ENCODE assay signal across 33 cellular contexts in genomic region chr18:59897321-59897954, GRCh38. TPM values are rescaled to one million over a fixed set of nuclear protein-coding genes. Genes with fewer than 3 reads are reported as not detected.
DNase-seq lines count a peak whose midpoint lies in the region; ATAC-seq and TF ChIP-seq lines count a peak whose summit lies in the region.
"Had no signal": no experiment of that assay in that cellular context is flagged by ENCODE, and none has a peak within 500 bp of the region (broad histone marks: within the 10 kb centered on the region; RNA-seq: fewer than 3 reads in every experiment).

No MANE protein-coding gene starts in this region.

- H3K9ac ChIP-seq in ES-I3 (ENCODE audit: low read depth, low read length): peak overlapping the region; percentile 46; the same call in 1 of the 2 replicates
- no peak overlapping the region for H3K9ac ChIP-seq in IMR-90 (ENCODE audit: low read depth, low read length)
- H3K9ac ChIP-seq in mesendoderm (ENCODE audit: low read length): no peak overlapping the region
- H3K9ac ChIP-seq: parathyroid adenoma had no signal

- peaks cover 4% of the 10 kb centered on the region for H3K36me3 ChIP-seq in ES-I3 (ENCODE audit: insufficient read depth, low read length)
- H3K36me3 ChIP-seq in IMR-90 (ENCODE audit: control insufficient read depth, insufficient read depth, low read length): peaks cover under 1% of the 10 kb centered on the region; the same call in 1 of the 2 replicates
- no peaks in the 10 kb centered on the region for H3K36me3 ChIP-seq in mesendoderm (ENCODE audit: control insufficient read depth, insufficient read depth, low read length)
- H3K36me3 ChIP-seq: adrenal gland, esophagus muscularis mucosa, thyroid gland, uterus had no signal

- no peak overlapping the region; the same call in 1 of the 2 replicates for H2BK120ac ChIP-seq in IMR-90 (ENCODE audit: low read depth, low read length)
- H2BK120ac ChIP-seq in mesendoderm (ENCODE audit: low read depth, low read length): no peak overlapping the region

- H3K27me3 Mint-ChIP-seq in endothelial cell (ENCODE audit: unreplicated experiment): peaks cover 3% of the 10 kb centered on the region
- H3K27me3 Mint-ChIP-seq: activated CD4-positive, alpha-beta memory T cell treated with anti-CD3 and anti-CD28 coated beads, Interleukin-2, amount 10 ng/mL, durations not matched to agents 7 days and 5 days; activated naive CD4-positive, alpha-beta T cell treated with anti-CD3 and anti-CD28 coated beads, Interleukin-2, amount 10 ng/mL, durations not matched to agents 7 days and 5 days; stimulated activated naive CD8-positive, alpha-beta T cell treated with anti-CD3 and anti-CD28 coated beads, Interleukin-15, amount 100 ng/mL, for 72 hours had no signal

- H3K27ac ChIP-seq in IMR-90 (ENCODE audit: insufficient read depth, low read length): no peak overlapping the region
- peak overlapping the region; percentile 22 for H3K27ac ChIP-seq in mesendoderm (ENCODE audit: low read depth, low read length)
- H3K27ac ChIP-seq: adrenal gland, esophagus muscularis mucosa, parathyroid adenoma, thyroid gland, uterus had no signal

- H3K56ac ChIP-seq in IMR-90 (ENCODE audit: extremely low read depth, insufficient read depth, low read length): no peak overlapping the region; the same call in 1 of the 2 replicates
- peak overlapping the region; percentile 4 for H3K56ac ChIP-seq in mesendoderm (ENCODE audit: low read length)

- H2AK5ac ChIP-seq in IMR-90 (ENCODE audit: low read depth, low read length) (peak overlapping the region; percentile 70), mesendoderm (ENCODE audit: low read length) (no peak overlapping the region)

- H3K4me2 ChIP-seq in IMR-90 (ENCODE audit: low read depth, low read length) (no peak overlapping the region), mesendoderm (ENCODE audit: low read length) (peak overlapping the region; percentile 16)

- no peaks in the 10 kb centered on the region for H3K9me3 Mint-ChIP-seq in endothelial cell (ENCODE audit: unreplicated experiment)
- H3K9me3 Mint-ChIP-seq: activated CD4-positive, alpha-beta memory T cell treated with anti-CD3 and anti-CD28 coated beads, Interleukin-2, amount 10 ng/mL, durations not matched to agents 7 days and 5 days; activated naive CD4-positive, alpha-beta T cell treated with anti-CD3 and anti-CD28 coated beads, Interleukin-2, amount 10 ng/mL, durations not matched to agents 7 days and 5 days; dendritic cell treated with granulocyte-macrophage colony-stimulating factor and Interleukin-4, amounts not matched to agents 40 ng/mL and 50 ng/mL, for 4 days; nephron progenitor cell; stimulated activated naive CD8-positive, alpha-beta T cell treated with anti-CD3 and anti-CD28 coated beads, Interleukin-15, amount 100 ng/mL, for 72 hours had no signal

- H2BK15ac ChIP-seq in IMR-90 (ENCODE audit: low read depth, low read length) (peak overlapping the region; percentile 63; the same call in 2 of the 3 replicates), mesendoderm (replicated peaks; ENCODE audit: low read depth) (no peak overlapping the region)

- dilution Hi-C loops in IMR-90 (cut with HindIII; ENCODE audit: low sequenced_read_pairs, unreplicated experiment): no loop called here

- no peak overlapping the region for H3K27ac Mint-ChIP-seq in endothelial cell (ENCODE audit: unreplicated experiment)
- H3K27ac Mint-ChIP-seq: activated CD4-positive, alpha-beta memory T cell treated with anti-CD3 and anti-CD28 coated beads, Interleukin-2, amount 10 ng/mL, durations not matched to agents 7 days and 5 days; activated naive CD4-positive, alpha-beta T cell treated with anti-CD3 and anti-CD28 coated beads, Interleukin-2, amount 10 ng/mL, durations not matched to agents 7 days and 5 days; brain; dendritic cell treated with granulocyte-macrophage colony-stimulating factor and Interleukin-4, amounts not matched to agents 40 ng/mL and 50 ng/mL, for 4 days; nephron progenitor cell; stimulated activated naive CD8-positive, alpha-beta T cell treated with anti-CD3 and anti-CD28 coated beads, Interleukin-15, amount 100 ng/mL, for 72 hours had no signal

- 57% methylated on average over 1 of the region's 9 CpGs; no CpG with 5 or more reads in 1 of the 2 experiments for WGBS in IMR-90 (ENCODE audit: extremely low coverage in 2 of 2, insufficient read length in 1 of 2), 2 experiments
- WGBS in mesendoderm (ENCODE audit: extremely low coverage, insufficient coverage, low lambda C conversion rate): no CpG with 5 or more reads among the region's 9 CpGs

- peak overlapping the region; percentile 50; the same call in 1 of the 2 replicates for H3K23ac ChIP-seq in IMR-90 (ENCODE audit: low read depth, low read length)
- no peak overlapping the region for H3K23ac ChIP-seq in mesendoderm (ENCODE audit: low read length)

- in situ Hi-C loops in IMR-90 (cut with MboI; ENCODE audit: low sequenced_read_pairs) (no loop called here), ACHN (cut with HindIII; ENCODE audit: low pct_ligation_motif_present, low pct_unique_long_range_greater_than_20kb, low sequenced_read_pairs) (no loop called here)

- no peaks in the 10 kb centered on the region for H3K36me3 Mint-ChIP-seq in endothelial cell (ENCODE audit: low read depth, unreplicated experiment)

- peaks cover 7% of the 10 kb centered on the region; the same call in 1 of the 2 replicates for H3K9me1 ChIP-seq in IMR-90 (ENCODE audit: insufficient read depth, low read length)

- no peak overlapping the region for H3K4me3 Mint-ChIP-seq in endothelial cell (ENCODE audit: unreplicated experiment)
- H3K4me3 Mint-ChIP-seq: activated naive CD4-positive, alpha-beta T cell treated with anti-CD3 and anti-CD28 coated beads, Interleukin-2, amount 10 ng/mL, durations not matched to agents 7 days and 5 days; dendritic cell treated with granulocyte-macrophage colony-stimulating factor and Interleukin-4, amounts not matched to agents 40 ng/mL and 50 ng/mL, for 4 days had no signal

- H2AFZ ChIP-seq in IMR-90 (replicated peaks; ENCODE audit: low read length, poor library complexity): no peak overlapping the region
- H2AFZ ChIP-seq: parathyroid adenoma had no signal

- H3K4me1 ChIP-seq in ES-I3 (ENCODE audit: insufficient read depth, low read length) (peaks cover 4% of the 10 kb centered on the region; the same call in 1 of the 2 replicates), IMR-90 (ENCODE audit: control insufficient read depth, insufficient read depth, low read length) (peaks cover 7% of the 10 kb centered on the region), mesendoderm (ENCODE audit: control insufficient read depth, low read depth, low read length) (peaks cover 7% of the 10 kb centered on the region)
- H3K4me1 ChIP-seq: parathyroid adenoma, uterus had no signal

- no TSS peak for BruUV-seq in IMR-90 (replicated peaks; lab: Mats Ljungman, UMichigan)

- H3K79me1 ChIP-seq in IMR-90 (ENCODE audit: low read depth in 1 of 2, low read length in 2 of 2): peaks cover 19 to 28% of the 10 kb centered on the region in 2 experiments; a peak in 3 of 4 replicates
- peaks cover under 1% of the 10 kb centered on the region for H3K79me1 ChIP-seq in mesendoderm (ENCODE audit: low read length)

- peaks cover 5% of the 10 kb centered on the region for H3K4me1 Mint-ChIP-seq in endothelial cell (ENCODE audit: unreplicated experiment)

- H3K27me3 ChIP-seq in IMR-90 (ENCODE audit: control insufficient read depth, insufficient read depth, low read length) (no peaks in the 10 kb centered on the region), mesendoderm (ENCODE audit: insufficient read depth, low read length, poor library complexity) (no peaks in the 10 kb centered on the region)
- H3K27me3 ChIP-seq: thyroid gland, uterus had no signal

- no peak for TF ChIP-seq RAD21 in IMR-90 (IDR thresholded peaks at IDR 0.05; ENCODE audit: low read length)

- no peak overlapping the region for H4K5ac ChIP-seq in IMR-90 (ENCODE audit: low read depth, low read length)
- no peak overlapping the region for H4K5ac ChIP-seq in mesendoderm (ENCODE audit: low read length)

- H4K20me1 ChIP-seq in IMR-90 (ENCODE audit: insufficient read depth, low read length): peaks cover 15% of the 10 kb centered on the region

- peak overlapping the region in 1 of 2 experiments; percentile 60; a peak in 1 of 4 replicates for H4K8ac ChIP-seq in IMR-90 (ENCODE audit: low read depth in 2 of 2, low read length in 2 of 2)
- H4K8ac ChIP-seq in mesendoderm (ENCODE audit: low read depth, low read length): no peak overlapping the region

- peaks cover 17% of the 10 kb centered on the region for H3K79me2 ChIP-seq in mesendoderm (ENCODE audit: control insufficient read depth, insufficient read depth, low read length)
- H3K79me2 ChIP-seq: parathyroid adenoma had no signal

- no peak for DNase-seq in IMR-90
- peak; percentile 5 for DNase-seq in endothelial cell (ENCODE audit: low spot score)
- DNase-seq in mesendoderm: peak; percentile 66
- DNase-seq in omental fat pad (ENCODE audit: low spot score): no peak
- DNase-seq in NCI-H510A treated with DMSO at 0.1 percent for 48 hours (lab: John Stamatoyannopoulos, UW): no peak
- no peak for DNase-seq in ACHN
- DNase-seq: activated CD4-positive, alpha-beta memory T cell treated with anti-CD3 and anti-CD28 coated beads, Interleukin-2, amount 10 ng/mL, durations not matched to agents 7 days and 5 days; activated CD8-positive, alpha-beta memory T cell treated with anti-CD3 and anti-CD28 coated beads, Interleukin-2, amount 50 U/mL, for 48 hours; activated naive CD4-positive, alpha-beta T cell treated with anti-CD3 and anti-CD28 coated beads, Interleukin-2, amount 10 ng/mL, durations not matched to agents 7 days and 5 days; adrenal gland; DMS153; foreskin fibroblast; KBM-7; NCI-H1105; NCI-H1930; NCI-H2171 treated with DMSO at 0.1 percent for 48 hours; NCI-H524 treated with DMSO at 0.1 percent for 48 hours; nephron progenitor cell; SHP77; stimulated activated CD8-positive, alpha-beta memory T cell treated with anti-CD3 and anti-CD28 coated beads, Interleukin-4, amount 100 ng/mL, for 48 hours; stimulated activated naive CD8-positive, alpha-beta T cell treated with anti-CD3 and anti-CD28 coated beads, Interleukin-15, amount 100 ng/mL, for 72 hours; T-helper 2 cell; thyroid gland; uterus had no signal

- H3K4ac ChIP-seq in IMR-90 (ENCODE audit: low read depth, low read length) (peak overlapping the region; percentile 20; the same call in 1 of the 2 replicates), mesendoderm (ENCODE audit: low read depth, low read length) (peak overlapping the region; percentile 49)

- no peak overlapping the region for H2BK20ac ChIP-seq in IMR-90 (ENCODE audit: low read depth, low read length)

- TF ChIP-seq CTCF in IMR-90 (conservative IDR thresholded peaks at IDR 0.05; ENCODE audit: low read depth, low read length) (no peak), endothelial cell (IDR thresholded peaks at IDR 0.05; ENCODE audit: unreplicated experiment) (no peak), omental fat pad (IDR thresholded peaks at IDR 0.05) (no peak)

- POLR2A ChIA-PET in IMR-90 (lab: Charles Lee; ENCODE audit: unreplicated experiment): interaction anchor here (0.6 kb wide), 1 partner anchor 64 kb away, joined by 3 read pairs; no protein-coding TSS in a partner anchor

- H3K18ac ChIP-seq in IMR-90 (ENCODE audit: low read depth, low read length): no peak overlapping the region
- H3K18ac ChIP-seq in mesendoderm (ENCODE audit: low read length): peak overlapping the region; percentile 54

- no peak overlapping the region for H2AK9ac ChIP-seq in IMR-90 (replicated peaks; ENCODE audit: low read depth, low read length, poor library complexity)

- no peak overlapping the region for H2BK5ac ChIP-seq in IMR-90 (ENCODE audit: low read depth, low read length, poor library complexity, severe bottlenecking)
- H2BK5ac ChIP-seq in mesendoderm (ENCODE audit: low read length): no peak overlapping the region

- intact Hi-C loops in IMR-90 (cut with micrococcal nuclease): loop anchor here (5.0 kb wide), 1 partner anchor 180 kb away; no protein-coding TSS in a partner anchor

- no peak for ATAC-seq in IMR-90 (ENCODE audit: low read depth)
- no peak for ATAC-seq in omental fat pad (ENCODE audit: low FRiP score)
- no peak for ATAC-seq in GM18868 (IDR thresholded peaks at IDR 0.05; ENCODE audit: unreplicated experiment)
- ATAC-seq: activated CD4-positive, CD25-positive, alpha-beta regulatory T cell treated with anti-CD3 and anti-CD28 coated beads, Interleukin-2, amount 50 U/mL, for 24 hours; Panc1; stimulated activated naive CD8-positive, alpha-beta T cell treated with anti-CD3 and anti-CD28 coated beads, Interleukin-15, amount 100 ng/mL, for 72 hours had no signal

- peak overlapping the region; percentile 33; the same call in 1 of the 2 replicates for H3K14ac ChIP-seq in IMR-90 (replicated peaks; ENCODE audit: low read depth, low read length)

- no peaks in the 10 kb centered on the region for H3K9me3 ChIP-seq in ES-I3 (ENCODE audit: control insufficient read depth, insufficient read depth, low read length)
- no peaks in the 10 kb centered on the region for H3K9me3 ChIP-seq in IMR-90 (ENCODE audit: control insufficient read depth, insufficient read depth, low read length)
- H3K9me3 ChIP-seq: adrenal gland, esophagus muscularis mucosa, thyroid gland, uterus had no signal

- H4K91ac ChIP-seq in IMR-90 (ENCODE audit: insufficient read depth, low read depth, low read length): no peak overlapping the region

- no peak for TF ChIP-seq POLR2A in IMR-90 (IDR thresholded peaks at IDR 0.05; ENCODE audit: low read depth, low read length)

- H3K4me3 ChIP-seq in IMR-90 (ENCODE audit: insufficient read depth, low read depth, low read length) (no peak overlapping the region), mesendoderm (ENCODE audit: low read length) (no peak overlapping the region)
- H3K4me3 ChIP-seq: adrenal gland, esophagus muscularis mucosa, smooth muscle cell, thyroid gland, uterus had no signal

- CTCF ChIA-PET in IMR-90 (lab: Yijun Ruan, JAX): interaction anchor here (1.0 kb wide), 1 partner anchor 13 kb away, joined by 3 read pairs; no protein-coding TSS in a partner anchor

RNA-seq across cellular contexts. Expression of gene PMAIP1, which starts 2.4 kb away (rescaled TPM):
- 14.0 and 26.9 TPM in 2 replicates for total RNA-seq in IMR-90 (2012; rRNA removed)
- 25.9 and 30.1 TPM in 2 replicates for polyA plus RNA-seq in IMR-90 (2012; rRNA removed)
- 4.3 and 12.5 TPM in 2 replicates for polyA plus RNA-seq in IMR-90 (2012; cell fraction: cytosol; rRNA removed)
- polyA plus RNA-seq in IMR-90 (2012; cell fraction: nucleus; rRNA removed; ENCODE audit: low replicate concordance): 7.2 and 17.3 TPM in 2 replicates
- 3.2 TPM for total RNA-seq in endothelial cell (ENCODE audit: unreplicated experiment)
- polyA plus RNA-seq in mesendoderm (2013, experiment 1 of 2): 64.9 TPM
- polyA plus RNA-seq in mesendoderm (2013, experiment 2 of 2): 64.6 TPM
- 1 to 10 TPM in 3 of 4 donors, not detected in 1; 1.3 to 5.4 (median 2.8) TPM for total RNA-seq in omental fat pad

Comparison
In these comparisons a context has a peak if more than half of its experiments do, and no peak if none do; other contexts are left out.
1. DNase-seq: peak in endothelial cell (single experiment) and mesendoderm (single experiment); none in IMR-90 (single experiment), omental fat pad (single experiment), NCI-H510A treated with DMSO at 0.1 percent for 48 hours (single experiment) and ACHN (single experiment).